ENCODE assay signal across 1 cellular context in genomic region chr5:10762178-10762775, GRCh38.
TF ChIP-seq lines count a peak whose summit lies in the region.

No MANE protein-coding gene starts in this region.

TF ChIP-seq in K562, 482 proteins besides CTCF, POLR2A, EP300 and RAD21 (continued from another document):
- TF ChIP-seq STAT6 (CRISPR knock-in tag; IDR thresholded peaks at IDR 0.05) (no peak), FOSL1 (tag; conservative IDR thresholded peaks at IDR 0.05) (no peak), PREB (CRISPR knock-in tag; IDR thresholded peaks at IDR 0.05) (no peak), ZBTB2 (IDR thresholded peaks at IDR 0.05) (no peak), PCBP1 (IDR thresholded peaks at IDR 0.05; ENCODE audit: low read depth, low read length, poor library complexity, severe bottlenecking) (no peak), HCFC1 (IDR thresholded peaks at IDR 0.05; ENCODE audit: low read depth, low read length) (no peak), TFAP4 (CRISPR knock-in tag; IDR thresholded peaks at IDR 0.05; ENCODE audit: borderline replicate concordance) (no peak), STAT5B (CRISPR knock-in tag; IDR thresholded peaks at IDR 0.05) (no peak), MTF1 (CRISPR knock-in tag; IDR thresholded peaks at IDR 0.05; ENCODE audit: borderline replicate concordance) (no peak)
